In the genomic region with DNA sequence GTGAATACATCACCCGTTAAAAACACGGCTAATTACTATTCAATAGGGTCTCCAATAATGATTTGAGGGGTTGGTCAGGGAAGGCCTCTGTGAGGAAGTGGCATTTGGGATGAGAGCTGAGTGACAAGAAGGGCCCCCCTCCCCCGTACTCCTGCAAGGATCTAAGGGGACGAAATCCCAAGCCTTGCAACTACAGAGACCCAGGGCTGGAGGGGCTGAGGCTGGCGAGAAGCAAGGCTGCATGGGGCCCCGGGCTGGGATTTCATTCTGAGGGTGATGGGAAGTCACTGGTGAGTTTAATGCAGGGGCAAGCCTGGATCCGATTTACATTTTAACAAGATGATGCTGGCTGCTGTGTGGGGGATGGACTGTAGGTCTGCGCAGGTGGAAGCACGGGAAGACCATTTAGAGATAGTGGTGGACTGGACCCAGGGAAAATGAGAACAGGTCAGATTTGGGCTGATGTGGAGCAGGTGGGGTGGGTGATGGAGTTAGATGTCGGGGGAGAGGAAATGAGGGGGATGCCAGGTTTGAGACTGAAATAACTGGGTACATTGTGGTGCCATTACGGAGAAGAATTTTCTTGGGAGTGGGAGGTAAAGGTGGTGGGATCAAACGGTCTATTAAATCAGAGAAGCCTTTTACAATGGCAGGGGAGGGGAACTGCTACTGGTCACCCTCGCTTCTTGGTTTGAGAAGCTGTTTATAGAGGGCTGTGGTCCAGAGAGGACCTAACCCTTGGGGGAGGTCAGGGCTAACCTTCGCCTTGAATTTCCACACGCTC, we compare ENCODE assay signal across 8 cellular contexts. TPM values are rescaled to one million over a fixed set of nuclear protein-coding genes. Genes with fewer than 3 reads are reported as not detected.
DNase-seq lines count a peak whose midpoint lies in the region; ATAC-seq, FAIRE-seq and TF ChIP-seq lines count a peak whose summit lies in the region.

No MANE protein-coding gene starts in this region.

- H3K4me1 ChIP-seq in sigmoid colon, result peaks cover 0 to 23% (median 20%) of the 10 kb centered on the region in 4 donors

- H3K36me3 ChIP-seq in SK-N-MC (ENCODE audit: insufficient read depth, low read length) (peaks cover 32% of the 10 kb centered on the region), sigmoid colon (peaks cover 4 to 28% (median 12%) of the 10 kb centered on the region in 4 donors)

- H3K4me3 ChIP-seq in SK-N-MC, result peak overlapping the region; percentile 99
- peak overlapping the region; percentile 81 for H3K4me3 ChIP-seq in fibroblast of pulmonary artery (replicated peaks; ENCODE audit: low read depth, low read length)
- peak overlapping the region; percentile 83 to 88 (median 85) for H3K4me3 ChIP-seq in sigmoid colon

- TF ChIP-seq CTCF in fibroblast of pulmonary artery (IDR thresholded peaks at IDR 0.05; ENCODE audit: low read length, missing control alignments) (no peak), sigmoid colon (IDR thresholded peaks at IDR 0.05) (no peak)

- H3K9me3 ChIP-seq in SK-N-MC (ENCODE audit: low read depth, low read length) (no peaks in the 10 kb centered on the region), sigmoid colon (no peaks in the 10 kb centered on the region)

- 65 to 67% methylated on average over 15 of the region's 15 CpGs for WGBS in sigmoid colon, 2 donors

- TF ChIP-seq POLR2A in sigmoid colon (IDR thresholded peaks at IDR 0.05), result no peak
- no peak for TF ChIP-seq POLR2A in H54 (IDR thresholded peaks at IDR 0.05; ENCODE audit: low read depth, low read length)

- intact Hi-C loops in sigmoid colon (cut with DNase I), result no loop called here

- no peak for FAIRE-seq in H54 (lab: Jason Lieb, UNC)

- H3K27ac ChIP-seq in SK-N-MC (peak overlapping the region; percentile 82), sigmoid colon (peak overlapping the region; percentile 77 to 86 (median 83))

- ATAC-seq in GM18502 (IDR thresholded peaks at IDR 0.05; ENCODE audit: poor library complexity, unreplicated experiment), result peak; percentile 3

- peak overlapping the region; percentile 93 for H3K9ac ChIP-seq in SK-N-MC (ENCODE audit: insufficient read length)

- no peak for TF ChIP-seq EP300 in sigmoid colon (IDR thresholded peaks at IDR 0.05)

- H3K27me3 ChIP-seq in sigmoid colon, result no peaks in the 10 kb centered on the region

- no peak for DNase-seq in SK-N-MC (ENCODE audit: low read depth, low spot score)
- no peak for DNase-seq in fibroblast of pulmonary artery (ENCODE audit: low read depth)
- DNase-seq in sigmoid colon, result peak; percentile 63
- DNase-seq in NCI-H510A treated with DMSO at 0.1 percent for 48 hours (lab: John Stamatoyannopoulos, UW), result no peak
- no peak for DNase-seq in H54 (ENCODE audit: insufficient read length, low spot score)
- no peak for DNase-seq in activated CD4-positive, CD25-positive, alpha-beta regulatory T cell (lab: John Stamatoyannopoulos, UW)
- no peak for DNase-seq in HPDE6-E6E7 (ENCODE audit: extremely low spot score)

RNA-seq across cellular contexts. Expression of a gene that starts 0.9 kb away (rescaled TPM):
- total RNA-seq in sigmoid colon, result 10 to 100 TPM; 23.2 to 32.4 (median 27.4) TPM
- polyA plus RNA-seq in sigmoid colon, result 10 to 100 TPM in 1 of 3 donors, 1 to 10 TPM in 2; 6.6 to 44.5 (median 7.4) TPM

RNA-seq across cellular contexts. Expression of a gene that starts 4.3 kb away (rescaled TPM):
- 1 to 10 TPM in 1 of 4 donors, under 1 TPM in 1, not detected in 2; 0.71 to 3.0 TPM for total RNA-seq in sigmoid colon
- 10 to 100 TPM; 22.2 to 94.4 (median 28.4) TPM for polyA plus RNA-seq in sigmoid colon

RNA-seq across cellular contexts. Expression of a gene that starts 28.3 kb away (rescaled TPM):
- 1 to 10 TPM in 3 of 4 donors, under 1 TPM in 1; 0.33 to 1.9 (median 1.6) TPM for total RNA-seq in sigmoid colon
- polyA plus RNA-seq in sigmoid colon, result under 1 TPM in 2 of 3 donors, not detected in 1; 0.45 to 0.60 TPM

RNA-seq across cellular contexts. Expression of a gene that starts 57.4 kb away (rescaled TPM):
- total RNA-seq in sigmoid colon, result 10 to 100 TPM in 1 of 4 donors, 1 to 10 TPM in 3; 5.3 to 10.8 (median 8.3) TPM
- 10 to 100 TPM in 2 of 3 donors, 1 to 10 TPM in 1; 6.6 to 40.5 (median 12.0) TPM for polyA plus RNA-seq in sigmoid colon
